Comparison of ENCODE assay signal across 15 cellular contexts in the genomic region with DNA sequence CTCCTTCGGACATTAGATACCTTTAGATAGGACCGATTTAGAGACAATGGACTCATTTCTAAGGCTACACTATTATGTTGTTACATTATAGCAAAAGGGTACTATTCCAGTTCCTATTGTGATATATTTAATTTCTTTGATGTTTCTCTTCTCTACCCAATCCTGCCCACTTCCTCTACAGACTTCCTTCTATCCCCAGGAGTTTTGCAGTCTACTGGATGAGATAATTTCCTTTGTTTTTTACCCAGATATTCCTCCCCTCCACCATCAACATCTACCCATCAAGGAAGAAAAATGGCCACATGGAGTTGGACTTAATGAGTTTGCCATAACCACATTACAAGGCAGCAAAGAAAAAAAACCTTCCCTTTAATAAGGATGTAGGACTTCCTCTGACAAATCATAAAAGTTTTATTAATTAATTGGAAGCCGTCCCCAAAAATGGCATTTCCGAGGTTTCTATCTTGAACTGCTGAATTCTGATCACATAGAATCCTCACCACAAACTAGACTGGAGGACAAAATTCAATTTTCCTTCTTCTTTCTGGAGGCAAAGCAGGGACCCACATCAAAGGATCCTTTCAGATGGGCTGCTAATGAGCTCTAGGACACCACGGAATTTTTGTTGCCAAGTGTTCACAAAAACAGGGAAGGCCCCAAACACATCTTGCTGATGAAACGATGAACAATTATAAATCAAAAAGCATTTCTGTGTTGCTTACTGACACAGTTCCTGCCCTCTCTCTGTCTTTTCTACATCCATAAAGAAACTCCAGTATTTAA. TPM values are rescaled to one million over a fixed set of nuclear protein-coding genes. Genes with fewer than 3 reads are reported as not detected.
DNase-seq lines count a peak whose midpoint lies in the region; ATAC-seq and TF ChIP-seq lines count a peak whose summit lies in the region.
"Had no signal": no experiment of that assay in that cellular context is flagged by ENCODE, and none has a peak within 500 bp of the region (broad histone marks: within the 10 kb centered on the region; RNA-seq: fewer than 3 reads in every experiment).

No MANE protein-coding gene starts in this region.

- no peaks in the 10 kb centered on the region for H3K36me3 ChIP-seq in heart left ventricle
- H3K36me3 ChIP-seq in sigmoid colon: no peaks in the 10 kb centered on the region
- H3K36me3 ChIP-seq in neural progenitor cell: no peaks in the 10 kb centered on the region
- H3K36me3 ChIP-seq: SJSA1 had no signal

- POLR2A ChIA-PET in MCF 10A (lab: Yijun Ruan, JAX): no interaction called here

- no peak overlapping the region for H2AFZ ChIP-seq in neural progenitor cell (replicated peaks)

- H3K79me2 ChIP-seq in neural progenitor cell (ENCODE audit: low read depth): no peaks in the 10 kb centered on the region

- H3K27ac Mint-ChIP-seq in natural killer cell: no peak overlapping the region
- H3K27ac Mint-ChIP-seq in natural killer cell treated with Interleukin-12 subunit alpha and Interleukin-12 subunit beta and Interleukin-15 and Interleukin-18, amount 100 ng/mL, for 72 hours: no peak overlapping the region
- no peak overlapping the region for H3K27ac Mint-ChIP-seq in HFFc6
- H3K27ac Mint-ChIP-seq in MCF 10A (ENCODE audit: low read depth, unreplicated experiment): no peak overlapping the region
- H3K27ac Mint-ChIP-seq in neural progenitor cell: no peak overlapping the region
- H3K27ac Mint-ChIP-seq: activated T-helper 17 cell treated with anti-CD3 and anti-CD28 coated beads, Interleukin-2, amount 50 U/mL, for 72 hours had no signal

- H3K9me3 Mint-ChIP-seq in natural killer cell (no peaks in the 10 kb centered on the region), HFFc6 (no peaks in the 10 kb centered on the region), MCF 10A (ENCODE audit: unreplicated experiment) (no peaks in the 10 kb centered on the region), neural progenitor cell (peaks cover 4% of the 10 kb centered on the region)
- H3K9me3 Mint-ChIP-seq in natural killer cell treated with Interleukin-12 subunit alpha and Interleukin-12 subunit beta and Interleukin-15 and Interleukin-18, amount 100 ng/mL, for 72 hours: no peaks in the 10 kb centered on the region
- H3K9me3 Mint-ChIP-seq: activated T-helper 17 cell treated with anti-CD3 and anti-CD28 coated beads, Interleukin-2, amount 50 U/mL, for 72 hours had no signal

- no TSS peak for BruUV-seq in MCF 10A (replicated peaks; lab: Mats Ljungman, UMichigan)

- WGBS in heart left ventricle, 4 donors: 47 to 54% (median 48%) methylated on average over 6 of the region's 6 CpGs
- WGBS in sigmoid colon, 2 donors: 64 to 87% methylated on average over 6 of the region's 6 CpGs

- H3K4me1 ChIP-seq in heart left ventricle (peaks cover 0 to 49% (median 13%) of the 10 kb centered on the region in 12 donors), sigmoid colon (peaks cover 0 to 3% (median under 1%) of the 10 kb centered on the region in 4 donors), neural progenitor cell (peaks cover 4% of the 10 kb centered on the region)
- H3K4me1 ChIP-seq: SJSA1 had no signal

- H4K20me1 ChIP-seq in neural progenitor cell (ENCODE audit: low read depth): no peaks in the 10 kb centered on the region

- peaks cover 0 to 1% (median 0%) of the 10 kb centered on the region in 12 donors for H3K9me3 ChIP-seq in heart left ventricle
- H3K9me3 ChIP-seq in sigmoid colon: no peaks in the 10 kb centered on the region
- no peaks in the 10 kb centered on the region for H3K9me3 ChIP-seq in neural progenitor cell (ENCODE audit: low read depth)
- H3K9me3 ChIP-seq: SJSA1 had no signal

- no peaks in the 10 kb centered on the region for H3K27me3 ChIP-seq in heart left ventricle
- H3K27me3 ChIP-seq in sigmoid colon: no peaks in the 10 kb centered on the region
- no peaks in the 10 kb centered on the region for H3K27me3 ChIP-seq in neural progenitor cell
- H3K27me3 ChIP-seq: SJSA1 had no signal

- H3K27ac ChIP-seq in heart left ventricle (peak overlapping the region in 11 of 12 donors; percentile 12 to 91 (median 50)), sigmoid colon (peak overlapping the region in 3 of 4 donors; percentile 33 to 49 (median 34)), neural progenitor cell (no peak overlapping the region)
- H3K27ac ChIP-seq: SJSA1 had no signal

- peaks cover 14 to 21% of the 10 kb centered on the region in 2 donors for H3K27me3 Mint-ChIP-seq in natural killer cell (ENCODE audit: low read depth in 2 of 2)
- peaks cover 7 to 12% of the 10 kb centered on the region in 2 donors for H3K27me3 Mint-ChIP-seq in natural killer cell treated with Interleukin-12 subunit alpha and Interleukin-12 subunit beta and Interleukin-15 and Interleukin-18, amount 100 ng/mL, for 72 hours
- peaks cover 17% of the 10 kb centered on the region for H3K27me3 Mint-ChIP-seq in HFFc6 (ENCODE audit: insufficient read depth)
- no peaks in the 10 kb centered on the region for H3K27me3 Mint-ChIP-seq in MCF 10A (ENCODE audit: insufficient read depth, unreplicated experiment)
- no peaks in the 10 kb centered on the region for H3K27me3 Mint-ChIP-seq in neural progenitor cell (ENCODE audit: insufficient read depth, low read depth)

- DNase-seq in natural killer cell: no peak
- no peak for DNase-seq in natural killer cell treated with Interleukin-12 subunit alpha and Interleukin-12 subunit beta and Interleukin-15 and Interleukin-18, amount 100 ng/mL, for 72 hours (ENCODE audit: low spot score)
- DNase-seq in heart left ventricle: no peak
- DNase-seq in sigmoid colon: no peak
- DNase-seq in activated CD8-positive, alpha-beta memory T cell treated with anti-CD3 and anti-CD28 coated beads for 24 hours: no peak
- no peak for DNase-seq in HFFc6
- no peak for DNase-seq in MCF 10A (ENCODE audit: unreplicated experiment)
- DNase-seq in neural progenitor cell (ENCODE audit: low spot score): no peak
- DNase-seq: ACHN; NCI-H1105; NCI-H2227 treated with DMSO at 0.1 percent for 48 hours; small intestine; stimulated activated naive CD8-positive, alpha-beta T cell treated with anti-CD3 and anti-CD28 coated beads, Interleukin-15, Interleukin-2, amounts not matched to agents 100 U/mL and 50 U/mL, for 24 hours had no signal

- TF ChIP-seq EP300 in sigmoid colon (IDR thresholded peaks at IDR 0.05): no peak

- no peak overlapping the region for H3K9ac ChIP-seq in neural progenitor cell

- H3K36me3 Mint-ChIP-seq in natural killer cell (no peaks in the 10 kb centered on the region), HFFc6 (ENCODE audit: low read depth) (no peaks in the 10 kb centered on the region), MCF 10A (ENCODE audit: insufficient read depth, unreplicated experiment) (peaks cover 19% of the 10 kb centered on the region), neural progenitor cell (peaks cover 1% of the 10 kb centered on the region)
- peaks cover 4% of the 10 kb centered on the region for H3K36me3 Mint-ChIP-seq in natural killer cell treated with Interleukin-12 subunit alpha and Interleukin-12 subunit beta and Interleukin-15 and Interleukin-18, amount 100 ng/mL, for 72 hours

- H3K4me1 Mint-ChIP-seq in natural killer cell: peaks cover 19 to 21% of the 10 kb centered on the region in 2 donors
- H3K4me1 Mint-ChIP-seq in natural killer cell treated with Interleukin-12 subunit alpha and Interleukin-12 subunit beta and Interleukin-15 and Interleukin-18, amount 100 ng/mL, for 72 hours (ENCODE audit: low read depth in 2 of 2): peaks cover 8 to 16% of the 10 kb centered on the region in 2 donors
- peaks cover 7% of the 10 kb centered on the region; the same call in 1 of the 2 replicates for H3K4me1 Mint-ChIP-seq in HFFc6 (ENCODE audit: low read depth)
- H3K4me1 Mint-ChIP-seq in MCF 10A (ENCODE audit: insufficient read depth, unreplicated experiment): peaks cover 27% of the 10 kb centered on the region
- H3K4me1 Mint-ChIP-seq in neural progenitor cell: no peaks in the 10 kb centered on the region

- H3K4me3 ChIP-seq in heart left ventricle (peak overlapping the region in 11 of 12 donors; percentile 5 to 59 (median 42)), sigmoid colon (peak overlapping the region in 2 of 4 donors; percentile 1 to 8), neural progenitor cell (no peak overlapping the region)
- H3K4me3 ChIP-seq: SJSA1 had no signal

- H3K4me3 Mint-ChIP-seq in natural killer cell (peak overlapping the region; percentile 86), HFFc6 (no peak overlapping the region), MCF 10A (ENCODE audit: unreplicated experiment) (no peak overlapping the region), neural progenitor cell (no peak overlapping the region)
- no peak overlapping the region for H3K4me3 Mint-ChIP-seq in natural killer cell treated with Interleukin-12 subunit alpha and Interleukin-12 subunit beta and Interleukin-15 and Interleukin-18, amount 100 ng/mL, for 72 hours

- no peaks in the 10 kb centered on the region for H3F3A ChIP-seq in neural progenitor cell (ENCODE audit: low read depth)

- H3K4me2 ChIP-seq in neural progenitor cell: no peak overlapping the region

- intact Hi-C loops in natural killer cell (cut with micrococcal nuclease): no loop called here
- intact Hi-C loops in heart left ventricle (cut with DNase I): no loop called here
- intact Hi-C loops in sigmoid colon (cut with DNase I): no loop called here
- intact Hi-C loops in MCF 10A (cut with micrococcal nuclease): no loop called here

- CTCF ChIA-PET in MCF 10A (lab: Yijun Ruan, JAX): no interaction called here

- no peak for TF ChIP-seq POLR2A in heart left ventricle (IDR thresholded peaks at IDR 0.05)
- no peak for TF ChIP-seq POLR2A in sigmoid colon (IDR thresholded peaks at IDR 0.05)

- TF ChIP-seq CTCF in natural killer cell (IDR thresholded peaks at IDR 0.05) (no peak), heart left ventricle (IDR thresholded peaks at IDR 0.05) (no peak), sigmoid colon (IDR thresholded peaks at IDR 0.05) (no peak), HFFc6 (IDR thresholded peaks at IDR 0.05) (no peak), MCF 10A (IDR thresholded peaks at IDR 0.05; ENCODE audit: unreplicated experiment) (no peak), neural progenitor cell (IDR thresholded peaks at IDR 0.05) (no peak)

- no peak for ATAC-seq in natural killer cell
- no peak for ATAC-seq in natural killer cell treated with Interleukin-12 subunit alpha and Interleukin-12 subunit beta and Interleukin-15 and Interleukin-18, amount 100 ng/mL, for 72 hours
- peak; percentile 29 to 73 (median 47) for ATAC-seq in heart left ventricle
- ATAC-seq: activated T-helper 17 cell treated with anti-CD3 and anti-CD28 coated beads, Interleukin-2, amount 50 U/mL, for 72 hours had no signal

RNA-seq across cellular contexts. Expression of a gene that starts 33.4 kb away (rescaled TPM):
- total RNA-seq in natural killer cell (10 to 100 TPM in 1 of 3 donors, 1 to 10 TPM in 2; 8.5 to 19.8 (median 9.4) TPM), heart left ventricle (10 to 100 TPM in 7 of 9 donors, 1 to 10 TPM in 2; 7.2 to 42.8 (median 11.4) TPM), sigmoid colon (10 to 100 TPM; 11.5 to 16.6 (median 14.3) TPM), MCF 10A (2022) (39.0 and 51.9 TPM in 2 replicates), neural progenitor cell (ENCODE audit: low replicate concordance) (13.0 and 17.3 TPM in 2 replicates)
- 10 to 100 TPM; 27.1 to 38.3 TPM for total RNA-seq in natural killer cell treated with Interleukin-12 subunit alpha and Interleukin-12 subunit beta and Interleukin-15 and Interleukin-18, amount 100 ng/mL, for 72 hours
- polyA plus RNA-seq in heart left ventricle (1 to 10 TPM; 3.4 to 4.5 TPM), sigmoid colon (10 to 100 TPM in 2 of 3 donors, 1 to 10 TPM in 1; 8.2 to 21.5 (median 13.2) TPM)
- total RNA-seq in HFFc6 (2021; fragmentation: NEBNext Ultra II Directional; extraction: Animal tissue kit (Norgen Biotek cat#: 25700)): under 1 TPM in 5 of 6 experiments, not detected in 1; 0.03 to 0.12 (median 0.07) TPM

Comparison
In these comparisons a context has a peak if more than half of its experiments do, and no peak if none do; other contexts are left out.
1. ATAC-seq: peak in heart left ventricle (4 of 4); none in natural killer cell (0 of 3) and natural killer cell treated with Interleukin-12 subunit alpha and Interleukin-12 subunit beta and Interleukin-15 and Interleukin-18, amount 100 ng/mL, for 72 hours (0 of 2).
2. RNA of a gene that starts 33.4 kb away (total RNA-seq): 39.0 to 51.9 TPM in MCF 10A, 27.1 to 38.3 TPM in natural killer cell treated with Interleukin-12 subunit alpha and Interleukin-12 subunit beta and Interleukin-15 and Interleukin-18, amount 100 ng/mL, for 72 hours, 13.0 to 17.3 TPM in neural progenitor cell, 11.5 to 16.6 TPM in sigmoid colon, 7.2 to 42.8 TPM in heart left ventricle and 8.5 to 19.8 TPM in natural killer cell; 0.03 to 0.12 TPM in HFFc6; every median in the first group is over 4 times any median in the second.